ENCODE assay signal across 1 cellular context in the genomic region with DNA sequence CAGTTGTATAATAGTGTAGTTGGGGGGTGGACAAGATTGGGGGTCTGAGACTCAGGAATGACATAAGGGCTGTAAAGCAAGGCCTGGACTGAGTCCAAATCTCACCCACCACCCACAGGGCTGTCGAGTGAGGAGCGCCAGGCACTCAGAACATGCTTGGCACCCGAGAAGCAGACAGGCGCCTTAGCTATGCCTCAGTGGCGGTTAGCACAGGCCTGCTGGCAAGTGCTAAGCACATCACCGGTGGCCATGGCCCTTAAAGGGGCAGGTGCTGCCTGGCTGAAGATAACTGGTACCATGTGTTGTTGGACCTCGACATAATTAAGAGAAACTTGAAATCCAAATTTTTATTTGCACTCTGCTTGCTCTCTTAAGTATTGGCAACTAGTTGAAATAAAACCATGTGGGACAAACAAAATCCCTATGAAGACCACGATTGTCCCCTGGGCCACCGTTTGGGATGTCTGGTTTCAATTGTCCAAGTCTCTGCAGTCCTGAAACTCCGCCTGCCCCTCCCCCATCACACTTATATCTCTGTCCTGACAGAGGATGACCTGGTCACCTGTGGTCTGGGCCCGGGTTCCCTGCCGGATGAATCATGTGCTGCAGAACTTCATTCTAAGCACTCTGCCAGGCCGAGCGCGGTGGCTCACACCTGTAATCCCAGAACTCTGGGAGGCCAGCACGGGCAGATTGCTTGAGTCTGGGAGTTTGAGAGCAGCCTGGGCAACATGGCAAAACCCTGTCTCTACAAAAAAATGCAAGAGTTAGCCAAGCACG.
TF ChIP-seq lines count a peak whose summit lies in the region.

No MANE protein-coding gene starts in this region.

TF ChIP-seq in K562, 482 proteins besides CTCF, POLR2A, EP300 and RAD21 (continued from another document):
- TF ChIP-seq, protein P1, sequence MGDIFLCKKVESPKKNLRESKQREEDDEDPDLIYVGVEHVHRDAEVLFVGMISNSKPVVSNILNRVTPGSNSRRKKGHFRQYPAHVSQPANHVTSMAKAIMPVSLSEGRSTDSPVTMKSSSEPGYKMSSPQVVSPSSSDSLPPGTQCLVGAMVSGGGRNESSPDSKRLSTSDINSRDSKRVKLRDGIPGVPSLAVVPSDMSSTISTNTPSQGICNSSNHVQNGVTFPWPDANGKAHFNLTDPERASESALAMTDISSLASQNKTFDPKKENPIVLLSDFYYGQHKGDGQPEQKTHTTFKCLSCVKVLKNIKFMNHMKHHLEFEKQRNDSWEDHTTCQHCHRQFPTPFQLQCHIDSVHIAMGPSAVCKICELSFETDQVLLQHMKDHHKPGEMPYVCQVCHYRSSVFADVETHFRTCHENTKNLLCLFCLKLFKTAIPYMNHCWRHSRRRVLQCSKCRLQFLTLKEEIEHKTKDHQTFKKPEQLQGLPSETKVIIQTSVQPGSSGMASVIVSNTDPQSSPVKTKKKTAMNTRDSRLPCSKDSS (IDR thresholded peaks at IDR 0.05; ENCODE audit: low read depth, partially characterized antibody) = no peak
- TF ChIP-seq ETS2 (tag; IDR thresholded peaks at IDR 0.05; ENCODE audit: borderline replicate concordance, poor library complexity, severe bottlenecking) = no peak
- TF ChIP-seq TCFL5 (CRISPR knock-in tag; conservative IDR thresholded peaks at IDR 0.05) = no peak
- TF ChIP-seq IRF2 (CRISPR knock-in tag; IDR thresholded peaks at IDR 0.05) = no peak
- TF ChIP-seq, protein P2, sequence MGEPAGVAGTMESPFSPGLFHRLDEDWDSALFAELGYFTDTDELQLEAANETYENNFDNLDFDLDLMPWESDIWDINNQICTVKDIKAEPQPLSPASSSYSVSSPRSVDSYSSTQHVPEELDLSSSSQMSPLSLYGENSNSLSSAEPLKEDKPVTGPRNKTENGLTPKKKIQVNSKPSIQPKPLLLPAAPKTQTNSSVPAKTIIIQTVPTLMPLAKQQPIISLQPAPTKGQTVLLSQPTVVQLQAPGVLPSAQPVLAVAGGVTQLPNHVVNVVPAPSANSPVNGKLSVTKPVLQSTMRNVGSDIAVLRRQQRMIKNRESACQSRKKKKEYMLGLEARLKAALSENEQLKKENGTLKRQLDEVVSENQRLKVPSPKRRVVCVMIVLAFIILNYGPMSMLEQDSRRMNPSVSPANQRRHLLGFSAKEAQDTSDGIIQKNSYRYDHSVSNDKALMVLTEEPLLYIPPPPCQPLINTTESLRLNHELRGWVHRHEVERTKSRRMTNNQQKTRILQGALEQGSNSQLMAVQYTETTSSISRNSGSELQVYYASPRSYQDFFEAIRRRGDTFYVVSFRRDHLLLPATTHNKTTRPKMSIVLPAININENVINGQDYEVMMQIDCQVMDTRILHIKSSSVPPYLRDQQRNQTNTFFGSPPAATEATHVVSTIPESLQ (CRISPR knock-in tag; IDR thresholded peaks at IDR 0.05) = no peak
- no peak for TF ChIP-seq CREBBP (IDR thresholded peaks at IDR 0.05; ENCODE audit: low read depth, low read length)
- TF ChIP-seq TCF3 (CRISPR knock-in tag; IDR thresholded peaks at IDR 0.05) = peak; percentile 30; the same call in 1 of the 2 replicates
- no peak for TF ChIP-seq MXI1 (IDR thresholded peaks at IDR 0.05; ENCODE audit: low read depth, low read length)
- TF ChIP-seq MEIS2 (IDR thresholded peaks at IDR 0.05; ENCODE audit: partially characterized antibody) = no peak
- no peak for TF ChIP-seq BCL6 (CRISPR knock-in tag; IDR thresholded peaks at IDR 0.05)
- TF ChIP-seq, protein P3, sequence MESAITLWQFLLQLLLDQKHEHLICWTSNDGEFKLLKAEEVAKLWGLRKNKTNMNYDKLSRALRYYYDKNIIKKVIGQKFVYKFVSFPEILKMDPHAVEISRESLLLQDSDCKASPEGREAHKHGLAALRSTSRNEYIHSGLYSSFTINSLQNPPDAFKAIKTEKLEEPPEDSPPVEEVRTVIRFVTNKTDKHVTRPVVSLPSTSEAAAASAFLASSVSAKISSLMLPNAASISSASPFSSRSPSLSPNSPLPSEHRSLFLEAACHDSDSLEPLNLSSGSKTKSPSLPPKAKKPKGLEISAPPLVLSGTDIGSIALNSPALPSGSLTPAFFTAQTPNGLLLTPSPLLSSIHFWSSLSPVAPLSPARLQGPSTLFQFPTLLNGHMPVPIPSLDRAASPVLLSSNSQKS (CRISPR knock-in tag; IDR thresholded peaks at IDR 0.05) = no peak
- no peak for TF ChIP-seq BCOR (IDR thresholded peaks at IDR 0.05)
- TF ChIP-seq POLR3G (IDR thresholded peaks at IDR 0.05; ENCODE audit: extremely low read depth, insufficient read length, insufficient replicate concordance) = no peak
- TF ChIP-seq HDAC1 (IDR thresholded peaks at IDR 0.05) = no peak
